1 cellular context compared by ENCODE assay signal in the genomic region with DNA sequence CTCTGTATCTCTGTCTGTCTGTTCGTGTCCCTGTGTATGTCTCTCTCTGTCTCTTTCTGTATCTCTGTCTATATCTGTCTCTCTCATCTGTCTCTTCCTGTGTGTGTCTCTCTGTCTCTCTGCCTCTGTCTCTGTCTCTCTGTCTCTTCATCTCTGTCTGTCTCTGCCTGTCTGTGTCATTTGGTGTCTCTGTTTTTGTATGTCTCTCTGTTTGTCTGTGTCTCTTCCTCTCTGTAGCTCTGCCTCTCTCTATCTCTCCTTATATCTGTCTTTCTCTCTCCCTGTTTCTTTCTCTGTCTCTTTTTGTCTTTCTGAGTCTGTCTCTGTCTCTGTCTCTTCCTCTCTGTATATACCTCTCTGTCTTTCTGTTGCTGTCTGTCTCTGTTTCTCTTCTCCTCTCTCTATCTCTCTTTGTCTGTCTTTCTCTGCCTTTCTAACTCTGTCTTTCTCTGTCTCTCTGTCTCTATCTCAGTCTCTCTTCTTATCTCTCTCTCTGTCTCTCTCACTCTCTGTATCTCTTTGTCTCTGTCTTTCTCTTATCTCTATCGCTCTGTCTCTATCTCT.
TF ChIP-seq lines count a peak whose summit lies in the region.

No MANE protein-coding gene starts in this region.

TF ChIP-seq in SK-N-SH treated with all-trans-retinoic acid at 6 μM for 48 hours, 23 proteins besides CTCF, POLR2A, EP300 and RAD21:
- TF ChIP-seq BACH2 (CRISPR knock-in tag; IDR thresholded peaks at IDR 0.05; ENCODE audit: borderline replicate concordance), result no peak
- TF ChIP-seq ISL1 (CRISPR knock-in tag; IDR thresholded peaks at IDR 0.05), result no peak
- TF ChIP-seq TSHZ2 (CRISPR knock-in tag; IDR thresholded peaks at IDR 0.05), result no peak
- no peak for TF ChIP-seq ZFP30 (CRISPR knock-in tag; IDR thresholded peaks at IDR 0.05)
- no peak for TF ChIP-seq ZNF565 (CRISPR knock-in tag; conservative IDR thresholded peaks at IDR 0.05; ENCODE audit: low read depth)
- TF ChIP-seq ZFP3 (CRISPR knock-in tag; IDR thresholded peaks at IDR 0.05), result no peak
- no peak for TF ChIP-seq ARNTL (CRISPR knock-in tag; IDR thresholded peaks at IDR 0.05; ENCODE audit: borderline replicate concordance, low read depth)
- no peak for TF ChIP-seq PPARA (CRISPR knock-in tag; IDR thresholded peaks at IDR 0.05; ENCODE audit: borderline replicate concordance)
- TF ChIP-seq, protein P1, sequence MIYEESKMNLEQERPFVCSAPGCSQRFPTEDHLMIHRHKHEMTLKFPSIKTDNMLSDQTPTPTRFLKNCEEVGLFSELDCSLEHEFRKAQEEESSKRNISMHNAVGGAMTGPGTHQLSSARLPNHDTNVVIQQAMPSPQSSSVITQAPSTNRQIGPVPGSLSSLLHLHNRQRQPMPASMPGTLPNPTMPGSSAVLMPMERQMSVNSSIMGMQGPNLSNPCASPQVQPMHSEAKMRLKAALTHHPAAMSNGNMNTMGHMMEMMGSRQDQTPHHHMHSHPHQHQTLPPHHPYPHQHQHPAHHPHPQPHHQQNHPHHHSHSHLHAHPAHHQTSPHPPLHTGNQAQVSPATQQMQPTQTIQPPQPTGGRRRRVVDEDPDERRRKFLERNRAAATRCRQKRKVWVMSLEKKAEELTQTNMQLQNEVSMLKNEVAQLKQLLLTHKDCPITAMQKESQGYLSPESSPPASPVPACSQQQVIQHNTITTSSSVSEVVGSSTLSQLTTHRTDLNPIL (CRISPR knock-in tag; IDR thresholded peaks at IDR 0.05; ENCODE audit: low read depth), result no peak
- TF ChIP-seq, protein P2, sequence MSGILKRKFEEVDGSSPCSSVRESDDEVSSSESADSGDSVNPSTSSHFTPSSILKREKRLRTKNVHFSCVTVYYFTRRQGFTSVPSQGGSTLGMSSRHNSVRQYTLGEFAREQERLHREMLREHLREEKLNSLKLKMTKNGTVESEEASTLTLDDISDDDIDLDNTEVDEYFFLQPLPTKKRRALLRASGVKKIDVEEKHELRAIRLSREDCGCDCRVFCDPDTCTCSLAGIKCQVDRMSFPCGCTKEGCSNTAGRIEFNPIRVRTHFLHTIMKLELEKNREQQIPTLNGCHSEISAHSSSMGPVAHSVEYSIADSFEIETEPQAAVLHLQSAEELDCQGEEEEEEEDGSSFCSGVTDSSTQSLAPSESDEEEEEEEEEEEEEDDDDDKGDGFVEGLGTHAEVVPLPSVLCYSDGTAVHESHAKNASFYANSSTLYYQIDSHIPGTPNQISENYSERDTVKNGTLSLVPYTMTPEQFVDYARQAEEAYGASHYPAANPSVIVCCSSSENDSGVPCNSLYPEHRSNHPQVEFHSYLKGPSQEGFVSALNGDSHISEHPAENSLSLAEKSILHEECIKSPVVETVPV (CRISPR knock-in tag; IDR thresholded peaks at IDR 0.05), result no peak
- TF ChIP-seq GLIS3 (CRISPR knock-in tag; IDR thresholded peaks at IDR 0.05), result no peak
- TF ChIP-seq OSR1 (CRISPR knock-in tag; IDR thresholded peaks at IDR 0.05), result no peak
- TF ChIP-seq SNAI2 (CRISPR knock-in tag; IDR thresholded peaks at IDR 0.05), result no peak
- TF ChIP-seq ZNF8 (CRISPR knock-in tag; IDR thresholded peaks at IDR 0.05), result no peak
- TF ChIP-seq, protein P3, sequence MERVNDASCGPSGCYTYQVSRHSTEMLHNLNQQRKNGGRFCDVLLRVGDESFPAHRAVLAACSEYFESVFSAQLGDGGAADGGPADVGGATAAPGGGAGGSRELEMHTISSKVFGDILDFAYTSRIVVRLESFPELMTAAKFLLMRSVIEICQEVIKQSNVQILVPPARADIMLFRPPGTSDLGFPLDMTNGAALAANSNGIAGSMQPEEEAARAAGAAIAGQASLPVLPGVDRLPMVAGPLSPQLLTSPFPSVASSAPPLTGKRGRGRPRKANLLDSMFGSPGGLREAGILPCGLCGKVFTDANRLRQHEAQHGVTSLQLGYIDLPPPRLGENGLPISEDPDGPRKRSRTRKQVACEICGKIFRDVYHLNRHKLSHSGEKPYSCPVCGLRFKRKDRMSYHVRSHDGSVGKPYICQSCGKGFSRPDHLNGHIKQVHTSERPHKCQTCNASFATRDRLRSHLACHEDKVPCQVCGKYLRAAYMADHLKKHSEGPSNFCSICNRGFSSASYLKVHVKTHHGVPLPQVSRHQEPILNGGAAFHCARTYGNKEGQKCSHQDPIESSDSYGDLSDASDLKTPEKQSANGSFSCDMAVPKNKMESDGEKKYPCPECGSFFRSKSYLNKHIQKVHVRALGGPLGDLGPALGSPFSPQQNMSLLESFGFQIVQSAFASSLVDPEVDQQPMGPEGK (CRISPR knock-in tag; IDR thresholded peaks at IDR 0.05; ENCODE audit: borderline replicate concordance), result no peak
- no peak for TF ChIP-seq POU6F1 (CRISPR knock-in tag; IDR thresholded peaks at IDR 0.05; ENCODE audit: borderline replicate concordance, low read depth)
- TF ChIP-seq TCF4 (CRISPR knock-in tag; IDR thresholded peaks at IDR 0.05; ENCODE audit: borderline replicate concordance), result no peak
- no peak for TF ChIP-seq TOX (CRISPR knock-in tag; IDR thresholded peaks at IDR 0.05; ENCODE audit: borderline replicate concordance)
- no peak for TF ChIP-seq ZC3H10 (CRISPR knock-in tag; IDR thresholded peaks at IDR 0.05)
